In the genomic region with DNA sequence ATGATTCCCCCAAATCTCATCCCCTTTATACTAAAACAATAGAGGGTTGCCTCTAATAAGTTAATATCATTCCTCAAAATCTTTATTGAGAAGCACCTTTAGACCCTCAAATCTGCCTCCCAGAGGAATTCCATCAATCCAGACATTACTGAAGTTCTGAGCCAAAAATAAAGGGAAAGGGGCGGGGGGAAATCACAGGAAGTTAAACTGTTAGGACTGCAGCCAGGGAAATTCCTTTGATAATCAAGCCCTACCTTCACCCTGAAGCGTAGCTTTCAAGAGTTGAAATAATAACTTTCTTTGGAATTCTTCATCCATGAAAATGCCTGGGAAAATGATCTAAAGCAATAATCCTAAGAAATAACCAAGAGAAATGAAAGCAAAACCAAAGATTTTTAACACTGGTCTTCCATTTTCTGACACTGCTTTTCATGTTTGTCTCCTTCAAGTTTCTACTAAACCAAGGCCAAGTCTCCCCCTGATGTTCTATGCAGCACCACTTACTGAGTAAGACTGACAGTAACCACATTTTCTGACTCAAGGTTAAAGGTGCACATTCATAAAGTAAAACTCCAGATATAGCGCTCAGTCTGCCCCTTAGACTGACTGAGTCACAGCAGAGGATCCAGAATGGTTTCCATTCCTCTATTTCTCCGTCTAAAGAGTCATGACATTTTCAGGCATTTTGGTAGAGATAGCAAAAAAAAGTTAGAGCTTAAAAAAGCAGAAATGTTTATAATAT, we compare ENCODE assay signal across 8 cellular contexts.
DNase-seq lines count a peak whose midpoint lies in the region; ATAC-seq and TF ChIP-seq lines count a peak whose summit lies in the region.

No MANE protein-coding gene starts in this region.

- H3K9me3 ChIP-seq in HUES48 (ENCODE audit: control insufficient read depth, insufficient read depth, low read length), result no peaks in the 10 kb centered on the region
- no peaks in the 10 kb centered on the region for H3K9me3 ChIP-seq in colonic mucosa

- peak; percentile 90 for ATAC-seq in GM21526 (IDR thresholded peaks at IDR 0.05; ENCODE audit: low FRiP score, unreplicated experiment)
- no peak for ATAC-seq in sciatic nerve

- H3K9ac ChIP-seq in HUES48 (ENCODE audit: low read depth, low read length) (no peak overlapping the region), colonic mucosa (ENCODE audit: low read depth in 2 of 2, low read length in 2 of 2) (no peak overlapping the region)

- no peaks in the 10 kb centered on the region for H3K9me3 Mint-ChIP-seq in nephron progenitor cell

- peak overlapping the region; percentile 94 for H3K27ac Mint-ChIP-seq in nephron progenitor cell

- H3K36me3 ChIP-seq in HUES48 (ENCODE audit: control insufficient read depth, insufficient read depth, low read length) (no peaks in the 10 kb centered on the region), colonic mucosa (no peaks in the 10 kb centered on the region)

- no peaks in the 10 kb centered on the region for H3K27me3 Mint-ChIP-seq in nephron progenitor cell (ENCODE audit: low read depth, poor library complexity)

- H3K4me1 Mint-ChIP-seq in nephron progenitor cell, result peaks cover 31% of the 10 kb centered on the region

- H3K36me3 Mint-ChIP-seq in nephron progenitor cell (ENCODE audit: low read depth), result peaks cover 8% of the 10 kb centered on the region

- H3K27ac ChIP-seq in HUES48 (ENCODE audit: low read depth, low read length) (peak overlapping the region; percentile 62), colonic mucosa (peak overlapping the region; percentile 54)

- H3K4me3 Mint-ChIP-seq in nephron progenitor cell, result no peak overlapping the region

- H3K4me3 ChIP-seq in HUES48 (ENCODE audit: low read depth, low read length), result no peak overlapping the region
- H3K4me3 ChIP-seq in colonic mucosa, result no peak overlapping the region

- H3K4me1 ChIP-seq in HUES48 (ENCODE audit: control insufficient read depth, insufficient read depth, low read length) (peaks cover 45% of the 10 kb centered on the region), colonic mucosa (no peaks in the 10 kb centered on the region)

- intact Hi-C loops in colonic mucosa (cut with DNase I) (no loop called here), sciatic nerve (cut with DNase I) (no loop called here)

- no peak for TF ChIP-seq CTCF in colonic mucosa (IDR thresholded peaks at IDR 0.05)
- no peak for TF ChIP-seq CTCF in nephron progenitor cell (IDR thresholded peaks at IDR 0.05)

- no peaks in the 10 kb centered on the region for H3K27me3 ChIP-seq in HUES48 (ENCODE audit: control insufficient read depth, insufficient read depth, low read length)
- H3K27me3 ChIP-seq in colonic mucosa, result no peaks in the 10 kb centered on the region

- DNase-seq in EH (ENCODE audit: low read depth) (peak; percentile 91), colonic mucosa (no peak), nephron progenitor cell (no peak), sciatic nerve (ENCODE audit: low spot score) (no peak), NCI-H526 (lab: John Stamatoyannopoulos, UW) (no peak), amygdala (lab: John Stamatoyannopoulos, UW) (no peak)
